In genomic region chr3:172853911-172854648, GRCh38 we compare ENCODE assay signal across 14 cellular contexts.
"Had no signal": no experiment of that assay in that cellular context is flagged by ENCODE, and none has a peak within 500 bp of the region (broad histone marks: within the 10 kb centered on the region; RNA-seq: fewer than 3 reads in every experiment).

No MANE protein-coding gene starts in this region.

- H3K27ac ChIP-seq: cardiac muscle cell, gastroesophageal sphincter, prostate gland, spleen, transverse colon had no signal

- H3K4me1 ChIP-seq: gastroesophageal sphincter, prostate gland, spleen, transverse colon had no signal

- FAIRE-seq: colon had no signal

- H3K36me3 ChIP-seq: cardiac muscle cell, gastroesophageal sphincter, prostate gland, spleen, transverse colon had no signal

- DNase-seq: activated B cell treated with CpG ODN at 0.5 μM for 24 hours; activated CD4-positive, alpha-beta T cell treated with anti-CD3 and anti-CD28 coated beads, Interleukin-2, amount 10 ng/mL, durations not matched to agents 24 days and 14 days; activated naive CD4-positive, alpha-beta T cell; effector CD4-positive, alpha-beta T cell; immature natural killer cell; left colon; naive thymus-derived CD4-positive, alpha-beta T cell; spleen; stimulated activated CD4-positive, alpha-beta T cell treated with anti-CD3 and anti-CD28 coated beads, Interleukin-1b, Interleukin-23, amount 100 ng/mL, for 48 hours; transverse colon had no signal

- H3K27me3 ChIP-seq: cardiac muscle cell, gastroesophageal sphincter, spleen, transverse colon had no signal

- H3K4me3 ChIP-seq: cardiac muscle cell, gastroesophageal sphincter, prostate gland, spleen, transverse colon had no signal

- H3K9me3 ChIP-seq: gastroesophageal sphincter, prostate gland, spleen, transverse colon had no signal
